ENCODE assay signal across 9 cellular contexts in the genomic region with DNA sequence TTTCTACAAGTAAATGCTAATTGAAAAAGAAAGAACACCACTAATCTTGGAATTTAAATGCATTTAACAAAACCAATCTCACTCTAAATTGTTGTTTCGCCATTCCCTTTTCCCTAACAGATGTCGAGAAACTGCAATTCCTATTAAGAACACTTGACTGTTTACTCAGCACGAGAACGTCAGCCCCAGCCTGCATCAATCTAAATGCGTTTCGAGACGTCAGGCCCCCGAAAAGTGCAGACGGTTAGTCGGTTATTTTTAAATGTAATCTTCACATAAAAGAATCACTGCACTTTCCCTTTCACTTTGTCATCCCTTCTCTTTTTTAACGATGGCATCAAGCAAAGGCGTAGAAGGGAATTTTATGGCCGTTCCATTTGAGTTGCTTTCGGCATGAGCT.
DNase-seq lines count a peak whose midpoint lies in the region; ATAC-seq lines count a peak whose summit lies in the region.
"Had no signal": no experiment of that assay in that cellular context is flagged by ENCODE, and none has a peak within 500 bp of the region (broad histone marks: within the 10 kb centered on the region; RNA-seq: fewer than 3 reads in every experiment).

No MANE protein-coding gene starts in this region.

- H3K4me3 Mint-ChIP-seq in T-helper 17 cell = peak overlapping the region; percentile 91

- DNase-seq in GM23248 (peak; percentile 23), T-helper 17 cell (no peak), dermis blood vessel endothelial cell (no peak), NCI-H2081 (lab: John Stamatoyannopoulos, UW) (no peak)
- no peak for DNase-seq in effector memory CD4-positive, alpha-beta T cell
- DNase-seq: occipital lobe had no signal

- H3K9me2 ChIP-seq in GM23248 (ENCODE audit: insufficient read depth) = no peaks in the 10 kb centered on the region

- no peaks in the 10 kb centered on the region for H3K27me3 ChIP-seq in GM23248 (replicated peaks; ENCODE audit: insufficient read depth)
- no peaks in the 10 kb centered on the region for H3K27me3 ChIP-seq in effector memory CD4-positive, alpha-beta T cell (replicated peaks; ENCODE audit: control insufficient read depth, insufficient read depth, low read length, poor library complexity, severe bottlenecking)

- peak overlapping the region; percentile 86 for H3K4me2 ChIP-seq in GM23248 (ENCODE audit: unreplicated experiment)

- WGBS in GM23248 (ENCODE audit: low coverage in 1 of 2, low lambda C conversion rate in 2 of 2, missing lambda C conversion rate in 2 of 2), 2 experiments = 1 to 2% methylated on average over 14 of the region's 14 CpGs

- no peaks in the 10 kb centered on the region for H4K20me1 ChIP-seq in GM23248 (ENCODE audit: insufficient read depth)

- H3K4me3 ChIP-seq in GM23248 = peak overlapping the region; percentile 68
- H3K4me3 ChIP-seq in effector memory CD4-positive, alpha-beta T cell (ENCODE audit: insufficient read depth, low read depth, low read length, poor library complexity, severe bottlenecking) = peak overlapping the region; percentile 39
- H3K4me3 ChIP-seq in skin epidermis = peak overlapping the region in 4 of 7 experiments; percentile 3 to 19 (median 14)

- no peaks in the 10 kb centered on the region for H3K27me3 Mint-ChIP-seq in T-helper 17 cell

- 0 out of 2 replicates have a peak overlapping the region, but pooled peaks have one; percentile 7 for H3K9ac ChIP-seq in GM23248

- H3F3A ChIP-seq in GM23248 (ENCODE audit: insufficient read depth) = no peaks in the 10 kb centered on the region

- no peaks in the 10 kb centered on the region for H3K79me2 ChIP-seq in GM23248 (ENCODE audit: insufficient read depth)

- H3K9me3 ChIP-seq in GM23248 (ENCODE audit: low read depth) = no peaks in the 10 kb centered on the region
- H3K9me3 ChIP-seq in T-helper 17 cell (ENCODE audit: control insufficient read depth, low read length, poor library complexity, severe bottlenecking) = no peaks in the 10 kb centered on the region
- H3K9me3 ChIP-seq in effector memory CD4-positive, alpha-beta T cell (ENCODE audit: control insufficient read depth, low read length) = no peaks in the 10 kb centered on the region

- in situ Hi-C loops in GM23248 (cut with MboI) = no loop called here

- peaks cover 29% of the 10 kb centered on the region for H3K4me1 Mint-ChIP-seq in T-helper 17 cell

- peak; percentile 50 for ATAC-seq in T-helper 17 cell
- no peak for ATAC-seq in GM19351 (IDR thresholded peaks at IDR 0.05; ENCODE audit: unreplicated experiment)
- ATAC-seq in GM18517 (IDR thresholded peaks at IDR 0.05; ENCODE audit: unreplicated experiment) = no peak

- peak overlapping the region; percentile 91 for H3K27ac Mint-ChIP-seq in T-helper 17 cell

- H3K36me3 ChIP-seq in GM23248 (ENCODE audit: low read depth) = no peaks in the 10 kb centered on the region
- H3K36me3 ChIP-seq in effector memory CD4-positive, alpha-beta T cell (ENCODE audit: control insufficient read depth, insufficient read depth, low read length) = no peaks in the 10 kb centered on the region

- H3K4me1 ChIP-seq in GM23248 (ENCODE audit: insufficient read depth) = no peaks in the 10 kb centered on the region
- H3K4me1 ChIP-seq in effector memory CD4-positive, alpha-beta T cell (ENCODE audit: control insufficient read depth, insufficient read depth, low read length, poor library complexity, severe bottlenecking) = no peaks in the 10 kb centered on the region

- H3K36me3 Mint-ChIP-seq in T-helper 17 cell (ENCODE audit: low read depth) = peaks cover 5% of the 10 kb centered on the region

- H3K27ac ChIP-seq in GM23248 (no peak overlapping the region), skin epidermis (peak overlapping the region in 3 of 21 experiments; percentile 29 to 39 (median 34))
- no peak overlapping the region for H3K27ac ChIP-seq in effector memory CD4-positive, alpha-beta T cell (ENCODE audit: insufficient read depth, low read length, poor library complexity, severe bottlenecking)

- peak overlapping the region; percentile 78 for H2AFZ ChIP-seq in GM23248

Comparison
In these comparisons a context has a peak if more than half of its experiments do, and no peak if none do; other contexts are left out.
1. H3K4me3 ChIP-seq: peak in every context shown above with its lines; median percentile 68 in GM23248; 39 in effector memory CD4-positive, alpha-beta T cell; 14 in skin epidermis.